In genomic region chr7:102991540-102992214, GRCh38 we compare ENCODE assay signal across 8 cellular contexts.
DNase-seq lines count a peak whose midpoint lies in the region; FAIRE-seq and TF ChIP-seq lines count a peak whose summit lies in the region.
"Had no signal": no experiment of that assay in that cellular context is flagged by ENCODE, and none has a peak within 500 bp of the region (broad histone marks: within the 10 kb centered on the region; RNA-seq: fewer than 3 reads in every experiment).

No MANE protein-coding gene starts in this region.

- no peak for TF ChIP-seq CTCF in bronchial epithelial cell (IDR thresholded peaks at IDR 0.05; ENCODE audit: insufficient read depth, low read length, severe bottlenecking)
- TF ChIP-seq CTCF in prostate gland (IDR thresholded peaks at IDR 0.05): no peak
- no peak for TF ChIP-seq CTCF in GM10266 (IDR thresholded peaks at IDR 0.05; ENCODE audit: control insufficient read depth, insufficient read depth, low read depth, missing control alignments)

- no peak for TF ChIP-seq POLR2A in prostate gland (IDR thresholded peaks at IDR 0.05)

- 39% methylated on average over 2 of the region's 2 CpGs for WGBS in prostate gland

- no peaks in the 10 kb centered on the region for H3K9me3 ChIP-seq in prostate gland

- H3K4me3 ChIP-seq in bronchial epithelial cell (ENCODE audit: low read depth, low read length) (no peak overlapping the region), prostate gland (no peak overlapping the region)

- peaks cover 12% of the 10 kb centered on the region for H3K4me1 ChIP-seq in prostate gland (replicated peaks)

- peak overlapping the region in 1 of 2 donors; percentile 82 for H3K27ac ChIP-seq in prostate gland
- H3K27ac ChIP-seq: KMS-11 had no signal

- FAIRE-seq in bronchial epithelial cell (lab: Jason Lieb, UNC): no peak

- no peaks in the 10 kb centered on the region for H3K27me3 ChIP-seq in bronchial epithelial cell (ENCODE audit: control insufficient read depth, insufficient read depth, low read length)
- no peaks in the 10 kb centered on the region for H3K27me3 ChIP-seq in prostate gland (replicated peaks; ENCODE audit: insufficient read depth)

- intact Hi-C loops in prostate gland (cut with DNase I): loop anchor here (10.0 kb wide), 1 partner anchor 57 kb away; no protein-coding TSS in a partner anchor

- peak; percentile 85 for DNase-seq in GM03348 (ENCODE audit: low spot score)
- peak; percentile 5 for DNase-seq in NCI-H1048 (lab: John Stamatoyannopoulos, UW)
- peak; percentile 96 for DNase-seq in bronchial epithelial cell (ENCODE audit: low read depth)
- peak; percentile 64 for DNase-seq in prostate gland (ENCODE audit: low spot score)
- DNase-seq in activated CD8-positive, alpha-beta memory T cell treated with anti-CD3 and anti-CD28 coated beads, Interleukin-2, amount 50 U/mL, for 4 hours: no peak
- no peak for DNase-seq in NCI-H187 (lab: John Stamatoyannopoulos, UW)
- no peak for DNase-seq in GM10266 (ENCODE audit: extremely low spot score)

- H3K36me3 ChIP-seq in bronchial epithelial cell (ENCODE audit: control insufficient read depth, insufficient read depth, low read length) (no peaks in the 10 kb centered on the region), prostate gland (no peaks in the 10 kb centered on the region)

Comparison
In these comparisons a context has a peak if more than half of its experiments do, and no peak if none do; other contexts are left out.
1. DNase-seq: peak in GM03348 (single experiment), NCI-H1048 (single experiment), bronchial epithelial cell (single experiment) and prostate gland (single experiment); none in activated CD8-positive, alpha-beta memory T cell treated with anti-CD3 and anti-CD28 coated beads, Interleukin-2, amount 50 U/mL, for 4 hours (single experiment), NCI-H187 (0 of 2) and GM10266 (single experiment).